ENCODE assay signal across 9 cellular contexts in genomic region chr16:80931985-80932720, GRCh38.
DNase-seq lines count a peak whose midpoint lies in the region; ATAC-seq and TF ChIP-seq lines count a peak whose summit lies in the region.
"Had no signal": no experiment of that assay in that cellular context is flagged by ENCODE, and none has a peak within 500 bp of the region (broad histone marks: within the 10 kb centered on the region; RNA-seq: fewer than 3 reads in every experiment).

No MANE protein-coding gene starts in this region.

- peaks cover 40 to 58% (median 50%) of the 10 kb centered on the region in 3 donors for H3K27me3 Mint-ChIP-seq in CD14-positive monocyte (ENCODE audit: low read depth in 3 of 3)

- DNase-seq in G401 (ENCODE audit: low spot score), result peak; percentile 83
- DNase-seq in NB4 (ENCODE audit: low read depth), result peak; percentile 53
- peak; percentile 64 for DNase-seq in astrocyte of the spinal cord (ENCODE audit: low read depth, low spot score)
- peak; percentile 45 to 53 for DNase-seq in hippocampal formation (lab: John Stamatoyannopoulos, UW)
- DNase-seq in posterior vena cava (ENCODE audit: low spot score), result peak; percentile 91
- DNase-seq in CD14-positive monocyte (ENCODE audit: low spot score), result no peak

- in situ Hi-C loops in G401 (cut with HindIII; ENCODE audit: low sequenced_read_pairs), result no loop called here
- in situ Hi-C loops in astrocyte of the spinal cord (cut with HindIII; ENCODE audit: low sequenced_read_pairs), result no loop called here

- H3K9me3 Mint-ChIP-seq in CD14-positive monocyte, result peaks cover 0 to 13% (median 5%) of the 10 kb centered on the region in 7 donors

- no peak overlapping the region for H3K27ac Mint-ChIP-seq in CD14-positive monocyte

- peaks cover 8% of the 10 kb centered on the region for H3K4me1 Mint-ChIP-seq in CD14-positive monocyte

- ATAC-seq in HG03139 (IDR thresholded peaks at IDR 0.05; ENCODE audit: unreplicated experiment) (no peak), GM19035 (IDR thresholded peaks at IDR 0.05; ENCODE audit: unreplicated experiment) (no peak)

- no peak overlapping the region for H3K4me3 ChIP-seq in NB4 (ENCODE audit: low read depth, low read length)
- H3K4me3 ChIP-seq in astrocyte of the spinal cord (ENCODE audit: low read depth, low read length), result peak overlapping the region; percentile 41
- H3K4me3 ChIP-seq: SK-N-MC had no signal

- no peak for TF ChIP-seq POLR2A in NB4 (IDR thresholded peaks at IDR 0.05; ENCODE audit: extremely low read depth, insufficient read length)

- intact Hi-C loops in posterior vena cava (cut with DNase I) (no loop called here), CD14-positive monocyte (cut with micrococcal nuclease) (no loop called here)

- H3K36me3 Mint-ChIP-seq in CD14-positive monocyte, result no peaks in the 10 kb centered on the region

- peak overlapping the region in 1 of 2 donors; percentile 84 for H3K4me3 Mint-ChIP-seq in CD14-positive monocyte

- TF ChIP-seq CTCF in NB4 (IDR thresholded peaks at IDR 0.05; ENCODE audit: low read depth, low read length) (peak; percentile 1), astrocyte of the spinal cord (IDR thresholded peaks at IDR 0.05; ENCODE audit: low read depth, low read length) (peak; percentile 5), CD14-positive monocyte (IDR thresholded peaks at IDR 0.05) (no peak)
